8 cellular contexts compared by ENCODE assay signal in the genomic region with DNA sequence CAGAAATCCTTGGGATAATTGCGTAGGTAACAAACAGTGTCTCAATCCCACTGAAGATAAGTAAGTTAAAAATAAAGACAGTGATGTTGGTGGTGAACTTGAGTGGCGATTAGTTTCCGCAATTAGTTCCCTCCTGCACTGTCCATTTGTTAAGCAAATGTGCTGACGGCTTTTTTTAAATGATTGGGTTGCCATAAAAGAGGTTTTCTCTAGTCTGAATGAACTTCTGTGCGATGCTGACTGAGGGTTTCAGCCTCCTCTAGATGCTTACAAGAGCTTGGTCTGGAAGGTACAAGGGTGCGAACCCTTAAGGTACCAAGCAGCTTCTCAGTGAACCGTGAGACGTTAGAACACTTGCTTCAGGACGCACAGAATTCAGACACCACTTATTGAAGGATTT. TPM values are rescaled to one million over a fixed set of nuclear protein-coding genes. Genes with fewer than 3 reads are reported as not detected.
A peak's percentile ranks its signal among the peaks of the same experiment; 100 is the strongest.
DNase-seq lines count a peak whose midpoint lies in the region; ATAC-seq and TF ChIP-seq lines count a peak whose summit lies in the region.

No MANE protein-coding gene starts in this region.

- peak overlapping the region; percentile 91 for H3K4me3 Mint-ChIP-seq in activated T-cell treated with anti-CD3 and anti-CD28 coated beads, Interleukin-2, amount 50 U/mL, for 4 hours
- peak overlapping the region; percentile 94 to 99 (median 97) for H3K4me3 Mint-ChIP-seq in immature natural killer cell

- intact Hi-C loops in thyroid gland (cut with DNase I), result no loop called here

- H3K36me3 Mint-ChIP-seq in activated T-cell treated with anti-CD3 and anti-CD28 coated beads, Interleukin-2, amount 50 U/mL, for 4 hours (ENCODE audit: insufficient read depth), result peaks cover 1% of the 10 kb centered on the region
- H3K36me3 Mint-ChIP-seq in immature natural killer cell, result peaks cover 0 to 4% (median 0%) of the 10 kb centered on the region in 3 donors

- no peak for TF ChIP-seq CTCF in WI38 (IDR thresholded peaks at IDR 0.05; ENCODE audit: low read depth, low read length)
- TF ChIP-seq CTCF in thyroid gland (IDR thresholded peaks at IDR 0.05), result no peak

- H3K27ac ChIP-seq in thyroid gland, result peak overlapping the region; percentile 70 to 87 (median 73)

- TF ChIP-seq POLR2A in thyroid gland (IDR thresholded peaks at IDR 0.05), result no peak

- H3K9me3 Mint-ChIP-seq in activated T-cell treated with anti-CD3 and anti-CD28 coated beads, Interleukin-2, amount 50 U/mL, for 4 hours, result no peaks in the 10 kb centered on the region
- no peaks in the 10 kb centered on the region for H3K9me3 Mint-ChIP-seq in immature natural killer cell

- no peak for DNase-seq in activated T-cell treated with anti-CD3 and anti-CD28 coated beads, Interleukin-2, amount 50 U/mL, for 4 hours
- DNase-seq in activated T-cell treated with anti-CD3 and anti-CD28 coated beads for 4 hours (no peak), immature natural killer cell (peak in 1 of 3 donors; percentile 25), thyroid gland (peak in 1 of 2 donors; percentile 17), SW 1271 (lab: John Stamatoyannopoulos, UW) (no peak), NCI-H1092 (lab: John Stamatoyannopoulos, UW) (no peak)

- peaks cover 7 to 16% of the 10 kb centered on the region in 2 donors for H3K4me1 ChIP-seq in thyroid gland

- H3K36me3 ChIP-seq in thyroid gland, result no peaks in the 10 kb centered on the region

- H3K4me3 ChIP-seq in WI38 (ENCODE audit: low read depth, low read length) (peak overlapping the region; percentile 70), thyroid gland (replicated peaks in 1 of 3) (peak overlapping the region; percentile 39 to 69 (median 58))

- WGBS in thyroid gland, 2 donors, result 15 to 16% methylated on average over 9 of the region's 9 CpGs

- no peaks in the 10 kb centered on the region for H3K27me3 ChIP-seq in thyroid gland

- H3K9me3 ChIP-seq in thyroid gland, result no peaks in the 10 kb centered on the region

- H3K27me3 Mint-ChIP-seq in activated T-cell treated with anti-CD3 and anti-CD28 coated beads, Interleukin-2, amount 50 U/mL, for 4 hours (ENCODE audit: low read depth), result no peaks in the 10 kb centered on the region
- H3K27me3 Mint-ChIP-seq in immature natural killer cell (ENCODE audit: low read depth in 3 of 3), result peaks cover 6 to 17% (median 10%) of the 10 kb centered on the region in 3 donors

- H3K4me1 Mint-ChIP-seq in activated T-cell treated with anti-CD3 and anti-CD28 coated beads, Interleukin-2, amount 50 U/mL, for 4 hours (ENCODE audit: low read depth), result peaks cover 76% of the 10 kb centered on the region
- H3K4me1 Mint-ChIP-seq in immature natural killer cell, result peaks cover 80 to 82% of the 10 kb centered on the region in 2 donors

- no peak for ATAC-seq in activated T-cell treated with anti-CD3 and anti-CD28 coated beads, Interleukin-2, amount 50 U/mL, for 4 hours
- ATAC-seq in GM19455 (IDR thresholded peaks at IDR 0.05; ENCODE audit: unreplicated experiment), result no peak

- H3K27ac Mint-ChIP-seq in immature natural killer cell, result peak overlapping the region; percentile 84 to 98 (median 95)

RNA-seq across cellular contexts. Expression of gene MCTP2, which starts 0.7 kb away (rescaled TPM):
- total RNA-seq in activated T-cell treated with anti-CD3 and anti-CD28 coated beads, Interleukin-2, amount 50 U/mL, for 4 hours, result 10 to 100 TPM in 2 of 3 donors, 1 to 10 TPM in 1; 9.5 to 18.1 (median 14.2) TPM
- polyA plus RNA-seq in immature natural killer cell, result 10 to 100 TPM; 30.2 to 83.7 (median 59.1) TPM
- 10 to 100 TPM; 35.2 to 84.0 (median 61.2) TPM for total RNA-seq in thyroid gland
